ENCODE assay signal across 8 cellular contexts in genomic region chr2:62774555-62775366, GRCh38.
DNase-seq lines count a peak whose midpoint lies in the region; ATAC-seq and TF ChIP-seq lines count a peak whose summit lies in the region.

No MANE protein-coding gene starts in this region.

- ATAC-seq in aorta (ENCODE audit: low FRiP score) (peak; percentile 85), HG02973 (IDR thresholded peaks at IDR 0.05; ENCODE audit: unreplicated experiment) (no peak)

- H3K4me1 Mint-ChIP-seq in Caco-2 (ENCODE audit: low read depth, unreplicated experiment) (peaks cover 29% of the 10 kb centered on the region), brain (peaks cover 15% of the 10 kb centered on the region)

- no peak overlapping the region for H3K4me3 Mint-ChIP-seq in Caco-2 (ENCODE audit: unreplicated experiment)
- no peak overlapping the region for H3K4me3 Mint-ChIP-seq in brain

- peaks cover 31% of the 10 kb centered on the region for H3K36me3 Mint-ChIP-seq in Caco-2 (ENCODE audit: insufficient read depth, unreplicated experiment)
- H3K36me3 Mint-ChIP-seq in brain: peaks cover 12% of the 10 kb centered on the region

- H3K36me3 ChIP-seq in Caco-2 (ENCODE audit: control insufficient read depth, insufficient read depth, low read length) (0 out of 2 replicates have a peak, but pooled peaks cover 1% of the 10 kb centered on the region), kidney epithelial cell (ENCODE audit: control insufficient read depth, insufficient read depth, low read length) (no peaks in the 10 kb centered on the region), aorta (ENCODE audit: control insufficient read depth in 1 of 2, insufficient read depth in 2 of 2, low read length in 1 of 2) (no peaks in the 10 kb centered on the region)

- H3K9me3 Mint-ChIP-seq in Caco-2 (ENCODE audit: unreplicated experiment) (no peaks in the 10 kb centered on the region), brain (peaks cover 5 to 9% (median 6%) of the 10 kb centered on the region in 5 experiments)

- no peak overlapping the region for H3K27ac ChIP-seq in aorta (ENCODE audit: low read depth in 1 of 2, low read length in 2 of 2)

- BruUV-seq in Caco-2 (replicated peaks; lab: Mats Ljungman, UMichigan): no TSS peak

- POLR2A ChIA-PET in Caco-2 (lab: Charles Lee): no interaction called here

- peak overlapping the region; percentile 69 for H3K27ac Mint-ChIP-seq in Caco-2 (ENCODE audit: unreplicated experiment)
- peak overlapping the region in 3 of 5 experiments; percentile 19 to 73 (median 62) for H3K27ac Mint-ChIP-seq in brain

- CTCF ChIA-PET in Caco-2 (lab: Charles Lee): interaction anchor here (1.1 to 5.5 kb wide), 4 partner anchors 133 to 321 kb away, joined by 3 to 34 read pairs (median 4); no protein-coding TSS in a partner anchor

- DNase-seq in Caco-2 (peak in 1 of 2 experiments; percentile 60), H4 (ENCODE audit: low spot score) (peak; percentile 37), NCI-H345 (lab: John Stamatoyannopoulos, UW) (peak; percentile 55), kidney epithelial cell (ENCODE audit: low read depth) (no peak), aorta (no peak), T-helper 9 cell (no peak)

- H3K4me3 ChIP-seq in Caco-2 (ENCODE audit: low read depth, low read length): no peak overlapping the region
- H3K4me3 ChIP-seq in kidney epithelial cell (ENCODE audit: low read depth, low read length): no peak overlapping the region
- no peak overlapping the region for H3K4me3 ChIP-seq in aorta (ENCODE audit: low read length in 2 of 2)

- H3K4me1 ChIP-seq in Caco-2 (0 out of 2 replicates have a peak, but pooled peaks cover 5% of the 10 kb centered on the region), aorta (ENCODE audit: control insufficient read depth in 1 of 2, insufficient read depth in 2 of 2, low read length in 2 of 2) (no peaks in the 10 kb centered on the region)

- 53 to 59% methylated on average over 5 of the region's 5 CpGs for WGBS in aorta, 2 donors

- no peaks in the 10 kb centered on the region for H3K27me3 Mint-ChIP-seq in Caco-2 (ENCODE audit: insufficient read depth, unreplicated experiment)
- H3K27me3 Mint-ChIP-seq in brain: no peaks in the 10 kb centered on the region

- TF ChIP-seq CTCF in Caco-2 (IDR thresholded peaks at IDR 0.05; ENCODE audit: insufficient read depth in 1 of 2, low read depth in 1 of 2, low read length in 1 of 2, severe bottlenecking in 1 of 2, unreplicated experiment in 1 of 2): peak; percentile 72 to 86
- peak; percentile 86 to 92 for TF ChIP-seq CTCF in brain (conservative IDR thresholded peaks at IDR 0.05)
- TF ChIP-seq CTCF in kidney epithelial cell (IDR thresholded peaks at IDR 0.05; ENCODE audit: insufficient read depth, low read length, poor library complexity, severe bottlenecking): peak; percentile 46

- H3K9me3 ChIP-seq in Caco-2 (no peaks in the 10 kb centered on the region; the same call in 1 of the 2 replicates), aorta (ENCODE audit: control insufficient read depth, low read length) (no peaks in the 10 kb centered on the region)

- intact Hi-C loops in Caco-2 (cut with micrococcal nuclease; ENCODE audit: unreplicated experiment): loop anchor here (1.0 to 10.0 kb wide), 5 partner anchors 69 to 780 kb away; partner anchors contain the start of gene EHBP1
- intact Hi-C loops in aorta (cut with DNase I): loop anchor here (1.0 to 2.0 kb wide), 2 partner anchors 317 to 318 kb away; no protein-coding TSS in a partner anchor

- no peaks in the 10 kb centered on the region for H3K27me3 ChIP-seq in Caco-2 (replicated peaks; ENCODE audit: control insufficient read depth, insufficient read depth, low read length)
- H3K27me3 ChIP-seq in kidney epithelial cell (ENCODE audit: control insufficient read depth, insufficient read depth, low read length): no peaks in the 10 kb centered on the region
- no peaks in the 10 kb centered on the region for H3K27me3 ChIP-seq in aorta (ENCODE audit: control insufficient read depth in 1 of 2, insufficient read depth in 2 of 2, low read length in 1 of 2)

Comparison
In these comparisons a context has a peak if more than half of its experiments do, and no peak if none do; other contexts are left out.
1. DNase-seq: peak in H4 (single experiment) and NCI-H345 (single experiment); none in kidney epithelial cell (single experiment), aorta (0 of 2) and T-helper 9 cell (single experiment).
2. Peak in every context shown above with its lines, with median percentiles within 50 percentile points of each other: CTCF ChIP-seq.